8 cellular contexts compared by ENCODE assay signal in genomic region chr2:156476516-156477206, GRCh38. TPM values are rescaled to one million over a fixed set of nuclear protein-coding genes. Genes with fewer than 3 reads are reported as not detected.
DNase-seq lines count a peak whose midpoint lies in the region; ATAC-seq and TF ChIP-seq lines count a peak whose summit lies in the region.

No MANE protein-coding gene starts in this region.

- CTCF ChIA-PET in activated CD4-positive, alpha-beta T cell treated with anti-CD3 and anti-CD28 coated beads for 36 hours (lab: Charles Lee) = interaction anchor here (0.9 to 1.0 kb wide), 2 partner anchors 40 to 72 kb away, joined by 3 to 4 read pairs; no protein-coding TSS in a partner anchor
- CTCF ChIA-PET in activated CD8-positive, alpha-beta T cell treated with anti-CD3 and anti-CD28 coated beads for 36 hours (lab: Charles Lee) = no interaction called here

- TF ChIP-seq CTCF in activated CD8-positive, alpha-beta T cell treated with anti-CD3 and anti-CD28 coated beads for 36 hours (IDR thresholded peaks at IDR 0.05) = no peak
- no peak for TF ChIP-seq CTCF in heart right ventricle (IDR thresholded peaks at IDR 0.05)

- no peaks in the 10 kb centered on the region for H3K27me3 Mint-ChIP-seq in activated CD4-positive, alpha-beta T cell treated with anti-CD3 and anti-CD28 coated beads for 36 hours
- H3K27me3 Mint-ChIP-seq in activated CD8-positive, alpha-beta T cell treated with anti-CD3 and anti-CD28 coated beads for 36 hours = no peaks in the 10 kb centered on the region

- H3K36me3 ChIP-seq in heart right ventricle = peaks cover 0 to 11% (median 0%) of the 10 kb centered on the region in 9 donors

- WGBS in heart right ventricle, 2 donors = 67 to 72% methylated on average over 4 of the region's 4 CpGs

- H3K36me3 Mint-ChIP-seq in activated CD4-positive, alpha-beta T cell treated with anti-CD3 and anti-CD28 coated beads for 36 hours (ENCODE audit: low read depth) = peaks cover 17% of the 10 kb centered on the region
- peaks cover 19% of the 10 kb centered on the region for H3K36me3 Mint-ChIP-seq in activated CD8-positive, alpha-beta T cell treated with anti-CD3 and anti-CD28 coated beads for 36 hours (ENCODE audit: low read depth)

- no peak overlapping the region for H3K4me3 Mint-ChIP-seq in activated CD4-positive, alpha-beta T cell treated with anti-CD3 and anti-CD28 coated beads for 36 hours
- no peak overlapping the region for H3K4me3 Mint-ChIP-seq in activated CD8-positive, alpha-beta T cell treated with anti-CD3 and anti-CD28 coated beads for 36 hours

- no peaks in the 10 kb centered on the region for H3K9me3 ChIP-seq in heart right ventricle

- peak; percentile 32 for DNase-seq in activated CD4-positive, alpha-beta T cell treated with anti-CD3 and anti-CD28 coated beads for 36 hours
- DNase-seq in activated CD4-positive, alpha-beta T cell treated with anti-CD3 and anti-CD28 coated beads for 48 hours = no peak
- DNase-seq in activated CD8-positive, alpha-beta T cell treated with anti-CD3 and anti-CD28 coated beads for 36 hours = peak; percentile 33
- DNase-seq in myocyte (ENCODE audit: low read depth) (peak; percentile 22), OCI-M1 (lab: John Stamatoyannopoulos, UW) (no peak), heart right ventricle (no peak), NCI-H510A (lab: John Stamatoyannopoulos, UW) (no peak)

- peaks cover 39% of the 10 kb centered on the region for H3K4me1 Mint-ChIP-seq in activated CD4-positive, alpha-beta T cell treated with anti-CD3 and anti-CD28 coated beads for 36 hours
- peaks cover 62% of the 10 kb centered on the region for H3K4me1 Mint-ChIP-seq in activated CD8-positive, alpha-beta T cell treated with anti-CD3 and anti-CD28 coated beads for 36 hours (ENCODE audit: low read depth)

- H3K4me1 ChIP-seq in heart right ventricle = peaks cover 0 to 30% (median 11%) of the 10 kb centered on the region in 9 donors

- intact Hi-C loops in activated CD4-positive, alpha-beta T cell treated with anti-CD3 and anti-CD28 coated beads for 36 hours (cut with DNase I, micrococcal nuclease) = no loop called here
- intact Hi-C loops in activated CD8-positive, alpha-beta T cell treated with anti-CD3 and anti-CD28 coated beads for 36 hours (cut with micrococcal nuclease) = loop anchor here (2.0 kb wide), 1 partner anchor 40 kb away; the partner anchor contains the start of gene GPD2
- intact Hi-C loops in heart right ventricle (cut with DNase I) = no loop called here

- POLR2A ChIA-PET in activated CD4-positive, alpha-beta T cell treated with anti-CD3 and anti-CD28 coated beads for 36 hours (lab: Charles Lee) = no interaction called here
- POLR2A ChIA-PET in activated CD8-positive, alpha-beta T cell treated with anti-CD3 and anti-CD28 coated beads for 36 hours (lab: Charles Lee) = no interaction called here

- no peak overlapping the region for H3K4me3 ChIP-seq in heart right ventricle

- peak; percentile 69 for ATAC-seq in activated CD4-positive, alpha-beta T cell treated with anti-CD3 and anti-CD28 coated beads for 36 hours
- ATAC-seq in HG03064 (IDR thresholded peaks at IDR 0.05; ENCODE audit: low read depth, unreplicated experiment) (peak; percentile 61), heart right ventricle (no peak)
- peak; percentile 41 for ATAC-seq in activated CD8-positive, alpha-beta T cell treated with anti-CD3 and anti-CD28 coated beads for 36 hours

- H3K9me3 Mint-ChIP-seq in activated CD4-positive, alpha-beta T cell treated with anti-CD3 and anti-CD28 coated beads for 36 hours (ENCODE audit: low read depth) = no peaks in the 10 kb centered on the region
- H3K9me3 Mint-ChIP-seq in activated CD8-positive, alpha-beta T cell treated with anti-CD3 and anti-CD28 coated beads for 36 hours = no peaks in the 10 kb centered on the region

- no peak overlapping the region for H3K27ac Mint-ChIP-seq in activated CD4-positive, alpha-beta T cell treated with anti-CD3 and anti-CD28 coated beads for 36 hours
- H3K27ac Mint-ChIP-seq in activated CD8-positive, alpha-beta T cell treated with anti-CD3 and anti-CD28 coated beads for 36 hours = peak overlapping the region; percentile 55

- H3K27me3 ChIP-seq in heart right ventricle = no peaks in the 10 kb centered on the region

- H3K27ac ChIP-seq in heart right ventricle = peak overlapping the region in 2 of 10 donors; percentile 10 to 31

RNA-seq across cellular contexts. Expression of gene GPD2, which starts 40.5 kb away (rescaled TPM):
- total RNA-seq in activated CD4-positive, alpha-beta T cell treated with anti-CD3 and anti-CD28 coated beads for 36 hours = 10 to 100 TPM; 31.6 to 32.6 TPM
- 10 to 100 TPM; 33.5 to 40.9 TPM for total RNA-seq in activated CD8-positive, alpha-beta T cell treated with anti-CD3 and anti-CD28 coated beads for 36 hours
- total RNA-seq in myocyte = 13.2 and 23.4 TPM in 2 replicates
- 4.8 TPM for polyA plus RNA-seq in myocyte (2012)
- total RNA-seq in heart right ventricle = 10 to 100 TPM; 10.7 to 20.9 (median 15.5) TPM
- 1 to 10 TPM; 3.7 to 4.5 TPM for polyA plus RNA-seq in heart right ventricle

Comparison
In these comparisons a context has a peak if more than half of its experiments do, and no peak if none do; other contexts are left out.
1. DNase-seq: peak in activated CD4-positive, alpha-beta T cell treated with anti-CD3 and anti-CD28 coated beads for 36 hours (single experiment), activated CD8-positive, alpha-beta T cell treated with anti-CD3 and anti-CD28 coated beads for 36 hours (single experiment) and myocyte (single experiment); none in activated CD4-positive, alpha-beta T cell treated with anti-CD3 and anti-CD28 coated beads for 48 hours (single experiment), OCI-M1 (single experiment), heart right ventricle (0 of 2) and NCI-H510A (single experiment).
2. ATAC-seq: peak in activated CD4-positive, alpha-beta T cell treated with anti-CD3 and anti-CD28 coated beads for 36 hours (single experiment), HG03064 (single experiment) and activated CD8-positive, alpha-beta T cell treated with anti-CD3 and anti-CD28 coated beads for 36 hours (single experiment); none in heart right ventricle (0 of 8).